Comparison of ENCODE assay signal across 21 cellular contexts in genomic region chr16:12191102-12191501, GRCh38.
"Had no signal": no experiment of that assay in that cellular context is flagged by ENCODE, and none has a peak within 500 bp of the region (broad histone marks: within the 10 kb centered on the region; RNA-seq: fewer than 3 reads in every experiment).

No MANE protein-coding gene starts in this region.

- H3K27ac ChIP-seq: left lung, thyroid gland, upper lobe of right lung had no signal

- H3K27ac Mint-ChIP-seq: activated naive CD8-positive, alpha-beta T cell treated with anti-CD3 and anti-CD28 coated beads for 36 hours; activated T-cell treated with anti-CD3 and anti-CD28 coated beads, Interleukin-2, amount 50 U/mL, for 24 hours; activated T-helper 17 cell treated with anti-CD3 and anti-CD28 coated beads, Interleukin-2, amount 50 U/mL, for 72 hours; progenitor cell of endocrine pancreas; stimulated activated naive CD8-positive, alpha-beta T cell treated with anti-CD3 and anti-CD28 coated beads, Interleukin-15, Interleukin-2, amounts not matched to agents 100 ng/mL and 50 ng/mL, for 24 hours had no signal

- ATAC-seq: activated T-helper 17 cell treated with anti-CD3 and anti-CD28 coated beads, Interleukin-2, amount 50 U/mL, for 72 hours; esophagus mucosa; left lung; naive thymus-derived CD8-positive, alpha-beta T cell; upper lobe of right lung had no signal

- H3K36me3 Mint-ChIP-seq: activated naive CD8-positive, alpha-beta T cell treated with anti-CD3 and anti-CD28 coated beads for 36 hours had no signal

- H3K4me3 ChIP-seq: left lung, thyroid gland, upper lobe of right lung had no signal

- DNase-seq: activated CD4-positive, alpha-beta T cell treated with anti-CD3 and anti-CD28 coated beads, Interleukin-2, amount 50 U/mL, for 4 hours; activated CD8-positive, alpha-beta memory T cell treated with anti-CD3 and anti-CD28 coated beads for 24 hours; activated CD8-positive, alpha-beta memory T cell treated with anti-CD3 and anti-CD28 coated beads, Interleukin-2, amount 50 U/mL, for 4 hours; activated naive CD4-positive, alpha-beta T cell; activated naive CD8-positive, alpha-beta T cell treated with anti-CD3 and anti-CD28 coated beads for 36 hours; activated T-cell treated with anti-CD3 and anti-CD28 coated beads, Interleukin-2, amount 50 U/mL, for 24 hours; central memory CD4-positive, alpha-beta T cell; effector memory CD4-positive, alpha-beta T cell; foreskin melanocyte; kidney; left lung; naive thymus-derived CD8-positive, alpha-beta T cell; stimulated activated CD4-positive, alpha-beta T cell treated with anti-CD3 and anti-CD28 coated beads, Interleukin-4, amount 100 ng/mL, for 24 hours; substantia nigra; T-helper 9 cell; thyroid gland; upper lobe of right lung had no signal

- H3K9me3 Mint-ChIP-seq: activated naive CD8-positive, alpha-beta T cell treated with anti-CD3 and anti-CD28 coated beads for 36 hours; activated T-cell treated with anti-CD3 and anti-CD28 coated beads, Interleukin-2, amount 50 U/mL, for 24 hours; activated T-helper 17 cell treated with anti-CD3 and anti-CD28 coated beads, Interleukin-2, amount 50 U/mL, for 72 hours; naive thymus-derived CD8-positive, alpha-beta T cell; stimulated activated naive CD8-positive, alpha-beta T cell treated with anti-CD3 and anti-CD28 coated beads, Interleukin-15, Interleukin-2, amounts not matched to agents 100 ng/mL and 50 ng/mL, for 24 hours had no signal

- H3K27me3 Mint-ChIP-seq: activated naive CD8-positive, alpha-beta T cell treated with anti-CD3 and anti-CD28 coated beads for 36 hours; activated T-cell treated with anti-CD3 and anti-CD28 coated beads, Interleukin-2, amount 50 U/mL, for 24 hours; activated T-helper 17 cell treated with anti-CD3 and anti-CD28 coated beads, Interleukin-2, amount 50 U/mL, for 72 hours; naive thymus-derived CD8-positive, alpha-beta T cell; progenitor cell of endocrine pancreas; stimulated activated naive CD8-positive, alpha-beta T cell treated with anti-CD3 and anti-CD28 coated beads, Interleukin-15, Interleukin-2, amounts not matched to agents 100 ng/mL and 50 ng/mL, for 24 hours had no signal

- H3K4me3 Mint-ChIP-seq: activated naive CD8-positive, alpha-beta T cell treated with anti-CD3 and anti-CD28 coated beads for 36 hours; activated T-cell treated with anti-CD3 and anti-CD28 coated beads, Interleukin-2, amount 50 U/mL, for 24 hours; activated T-helper 17 cell treated with anti-CD3 and anti-CD28 coated beads, Interleukin-2, amount 50 U/mL, for 72 hours; naive thymus-derived CD8-positive, alpha-beta T cell; stimulated activated naive CD8-positive, alpha-beta T cell treated with anti-CD3 and anti-CD28 coated beads, Interleukin-15, Interleukin-2, amounts not matched to agents 100 ng/mL and 50 ng/mL, for 24 hours had no signal
